19 cellular contexts compared by ENCODE assay signal in the genomic region with DNA sequence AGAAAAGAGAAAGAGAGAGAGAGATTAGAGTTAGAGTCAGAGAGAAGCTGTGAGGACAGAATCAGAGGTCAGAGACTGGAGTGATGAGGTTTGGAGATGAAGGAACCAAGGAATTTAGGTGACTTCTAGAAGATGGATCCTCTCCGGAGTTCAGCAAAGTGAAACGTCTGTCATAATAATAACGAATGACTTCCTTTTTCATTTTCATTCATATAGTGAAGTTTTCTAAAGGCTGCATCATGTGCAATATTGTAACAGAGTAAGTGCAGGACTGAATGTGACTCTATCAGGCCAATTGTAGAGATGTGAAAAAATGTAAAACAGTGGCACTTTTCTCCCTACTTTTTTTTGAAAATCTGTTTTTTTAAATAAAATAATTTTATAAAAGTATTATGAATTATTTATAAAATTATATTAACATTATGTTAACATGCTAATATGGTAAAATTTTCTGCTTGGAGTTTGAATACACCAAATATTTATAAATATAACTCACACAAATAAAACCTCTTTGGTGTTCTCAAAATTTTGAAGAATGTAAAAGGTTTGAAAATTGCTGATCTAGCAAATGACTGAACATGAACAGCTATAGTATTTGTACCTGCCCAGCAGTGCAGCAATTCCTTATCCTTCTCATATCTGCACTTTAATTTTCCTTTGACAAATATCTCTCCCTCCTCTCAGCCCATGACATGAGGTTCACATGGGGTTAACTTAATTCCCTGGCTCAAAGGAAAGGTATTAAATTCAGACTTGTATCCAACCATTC. TPM values are rescaled to one million over a fixed set of nuclear protein-coding genes. Genes with fewer than 3 reads are reported as not detected.
DNase-seq lines count a peak whose midpoint lies in the region; ATAC-seq, FAIRE-seq and TF ChIP-seq lines count a peak whose summit lies in the region.
"Had no signal": no experiment of that assay in that cellular context is flagged by ENCODE, and none has a peak within 500 bp of the region (broad histone marks: within the 10 kb centered on the region; RNA-seq: fewer than 3 reads in every experiment).

No MANE protein-coding gene starts in this region.

- no peaks in the 10 kb centered on the region for H3K27me3 ChIP-seq in MM.1S (replicated peaks; ENCODE audit: insufficient read depth, low read length)
- H3K27me3 ChIP-seq in gastrocnemius medialis, result peaks cover 11 to 19% (median 13%) of the 10 kb centered on the region in 3 donors

- CTCF ChIA-PET in GM10248 (lab: Yijun Ruan, JAX), result interaction anchor here (1.0 to 1.6 kb wide), 3 partner anchors 11 to 13 kb away, joined by 3 to 4 read pairs (median 3); no protein-coding TSS in a partner anchor

- H3K9ac ChIP-seq in kidney (ENCODE audit: low read length in 2 of 2) (no peak overlapping the region), MM.1S (ENCODE audit: low read length) (no peak overlapping the region)

- H3K36me3 ChIP-seq in kidney (ENCODE audit: control insufficient read depth in 1 of 2, insufficient read depth in 2 of 2, low read length in 2 of 2) (no peaks in the 10 kb centered on the region), MM.1S (replicated peaks; ENCODE audit: insufficient read depth, low read length) (no peaks in the 10 kb centered on the region), gastrocnemius medialis (no peaks in the 10 kb centered on the region)
- H3K36me3 ChIP-seq: BE2C had no signal

- TF ChIP-seq POLR2A in GM12892 (IDR thresholded peaks at IDR 0.05; ENCODE audit: low read depth, low read length), result no peak
- TF ChIP-seq POLR2A in gastrocnemius medialis (IDR thresholded peaks at IDR 0.05), result no peak

- no peaks in the 10 kb centered on the region for H3K9me2 ChIP-seq in MM.1S (replicated peaks; ENCODE audit: insufficient read depth, low read length)

- no peaks in the 10 kb centered on the region for H3K79me2 ChIP-seq in MM.1S (ENCODE audit: low read length)

- no peak for ATAC-seq in gastrocnemius medialis
- ATAC-seq: HCT116 had no signal

- no peak overlapping the region for H3K4me2 ChIP-seq in MM.1S (ENCODE audit: low read depth, low read length)

- no peak overlapping the region for H2AFZ ChIP-seq in MM.1S (ENCODE audit: low read length)

- H3F3A ChIP-seq in MM.1S (ENCODE audit: insufficient read depth, low read length), result no peaks in the 10 kb centered on the region

- H3K4me1 ChIP-seq in kidney (ENCODE audit: control insufficient read depth in 1 of 2, insufficient read depth in 1 of 2, low read depth in 1 of 2, low read length in 2 of 2) (peaks cover 0 to 2% of the 10 kb centered on the region in 2 donors), MM.1S (ENCODE audit: low read length) (no peaks in the 10 kb centered on the region), gastrocnemius medialis (peaks cover 0 to 3% of the 10 kb centered on the region in 2 donors)
- H3K4me1 ChIP-seq: BE2C had no signal

- H3K27ac ChIP-seq in kidney (ENCODE audit: low read depth in 2 of 2, low read length in 2 of 2), result no peak overlapping the region
- H3K27ac ChIP-seq in MM.1S (ENCODE audit: low read length), result no peak overlapping the region
- no peak overlapping the region for H3K27ac ChIP-seq in gastrocnemius medialis
- H3K27ac ChIP-seq: HL-60 had no signal

- H3K4me3 ChIP-seq in kidney (ENCODE audit: low read length in 2 of 2) (no peak overlapping the region), MM.1S (ENCODE audit: low read length) (no peak overlapping the region), gastrocnemius medialis (no peak overlapping the region)

- intact Hi-C loops in kidney (cut with DNase I), result no loop called here
- intact Hi-C loops in gastrocnemius medialis (cut with DNase I; ENCODE audit: low total_unique reads), result no loop called here

- no peak for TF ChIP-seq CTCF in GM10248 (IDR thresholded peaks at IDR 0.05; ENCODE audit: control extremely low read depth, extremely low read depth, low read depth, missing control alignments)
- TF ChIP-seq CTCF in kidney (IDR thresholded peaks at IDR 0.05; ENCODE audit: borderline replicate concordance, extremely low read depth, insufficient read depth), result no peak
- TF ChIP-seq CTCF in MM.1S (IDR thresholded peaks at IDR 0.05; ENCODE audit: low read length), result no peak
- TF ChIP-seq CTCF in gastrocnemius medialis (IDR thresholded peaks at IDR 0.05 in 4 of 5, conservative IDR thresholded peaks at IDR 0.05 in 1 of 5), result no peak

- DNase-seq in GM10248 (ENCODE audit: extremely low spot score), result peak; percentile 20
- DNase-seq in GM12892 (ENCODE audit: insufficient read length), result no peak
- peak; percentile 80 for DNase-seq in MV-4-11 (lab: John Stamatoyannopoulos, UW)
- no peak for DNase-seq in kidney
- no peak for DNase-seq in RPMI8226
- no peak for DNase-seq in MM.1S
- no peak for DNase-seq in gastrocnemius medialis
- DNase-seq: BE2C; CD8-positive, alpha-beta memory T cell; DMS79; KBM-7; NCI-H1105 treated with DMSO at 0.1 percent for 48 hours; NCI-H187; NCI-H226; NCI-H524 treated with DMSO at 0.1 percent for 48 hours had no signal

- FAIRE-seq in GM12892 (lab: Jason Lieb, UNC) (peak; percentile 50), kidney (lab: Jason Lieb, UNC) (peak; percentile 58)
- FAIRE-seq: D721Med, HTR-8/SVneo had no signal

- in situ Hi-C loops in gastrocnemius medialis (cut with MboI; ENCODE audit: low sequenced_read_pairs in 4 of 4), result no loop called here

- no peaks in the 10 kb centered on the region for H4K20me1 ChIP-seq in MM.1S (ENCODE audit: insufficient read depth, low read length)

- peaks cover 0 to 5% of the 10 kb centered on the region in 2 donors for H3K9me3 ChIP-seq in kidney (ENCODE audit: control insufficient read depth in 1 of 2, low read length in 2 of 2)
- no peaks in the 10 kb centered on the region for H3K9me3 ChIP-seq in MM.1S (replicated peaks; ENCODE audit: insufficient read depth, low read length)
- no peaks in the 10 kb centered on the region for H3K9me3 ChIP-seq in gastrocnemius medialis
- H3K9me3 ChIP-seq: BE2C had no signal

- POLR2A ChIA-PET in GM10248 (lab: Yijun Ruan, JAX), result no interaction called here

RNA-seq across cellular contexts. Expression of a gene that starts 4.2 kb away (rescaled TPM):
- 41.3 TPM for polyA plus RNA-seq in GM12892 (2012; ENCODE audit: missing spikeins)
- total RNA-seq in kidney (0.22 TPM), gastrocnemius medialis (under 1 TPM in 1 of 4 donors, not detected in 3; 0.83 TPM)
- polyA plus RNA-seq in kidney (ENCODE audit: insufficient read depth, low read depth, low replicate concordance), result not detected

Comparison
In these comparisons a context has a peak if more than half of its experiments do, and no peak if none do; other contexts are left out.
1. DNase-seq: peak in GM10248 (single experiment) and MV-4-11 (single experiment); none in GM12892 (single experiment), kidney (single experiment), RPMI8226 (single experiment), MM.1S (single experiment) and gastrocnemius medialis (0 of 2).